16 cellular contexts compared by ENCODE assay signal in the genomic region with DNA sequence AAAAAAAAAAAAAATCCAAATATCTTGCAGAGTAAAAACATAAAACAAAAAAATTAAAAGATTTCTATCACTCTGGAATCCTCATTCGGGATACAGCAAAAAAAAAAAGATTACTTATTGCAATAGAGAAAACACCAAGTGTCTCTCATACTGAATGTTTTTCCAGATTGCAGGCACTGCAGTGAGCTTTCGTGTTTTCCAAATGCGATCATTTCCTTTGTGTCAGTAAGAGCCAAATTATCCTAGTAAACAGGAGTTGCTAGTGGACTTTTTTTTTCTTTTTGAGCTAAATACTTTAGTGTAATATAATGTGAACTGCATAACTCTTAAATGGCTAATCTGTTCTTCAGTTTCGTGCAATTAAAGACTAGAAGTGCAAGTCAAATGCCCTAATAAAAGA.
DNase-seq lines count a peak whose midpoint lies in the region; ATAC-seq lines count a peak whose summit lies in the region.
"Had no signal": no experiment of that assay in that cellular context is flagged by ENCODE, and none has a peak within 500 bp of the region (broad histone marks: within the 10 kb centered on the region; RNA-seq: fewer than 3 reads in every experiment).

No MANE protein-coding gene starts in this region.

- H3K27ac Mint-ChIP-seq in dendritic cell treated with granulocyte-macrophage colony-stimulating factor and Interleukin-4, amounts not matched to agents 40 ng/mL and 50 ng/mL, for 4 days = peak overlapping the region; percentile 39
- H3K27ac Mint-ChIP-seq: CD8-positive, alpha-beta T cell; IgD-negative memory B cell had no signal

- no peak overlapping the region for H3K4me3 Mint-ChIP-seq in dendritic cell treated with granulocyte-macrophage colony-stimulating factor and Interleukin-4, amounts not matched to agents 40 ng/mL and 50 ng/mL, for 4 days
- H3K4me3 Mint-ChIP-seq: activated B cell treated with CpG ODN at 0.5 μM for 24 hours; activated naive CD4-positive, alpha-beta T cell treated with anti-CD3 and anti-CD28 coated beads, Interleukin-2, amount 50 U/mL, for 24 hours; CD8-positive, alpha-beta T cell had no signal

- peak; percentile 92 for DNase-seq in GM04503 (ENCODE audit: low read depth)
- DNase-seq in hepatic stellate cell (ENCODE audit: low spot score) = peak; percentile 49
- DNase-seq in stromal cell of bone marrow (ENCODE audit: low read depth) = peak; percentile 59
- no peak for DNase-seq in RPMI8226
- no peak for DNase-seq in iPS-NIHi11 (ENCODE audit: low spot score)
- DNase-seq in NCI-H1417 (lab: John Stamatoyannopoulos, UW) = no peak
- DNase-seq: activated B cell treated with CpG ODN at 0.5 μM for 24 hours; CD8-positive, alpha-beta T cell; NCI-H1105 treated with DMSO at 0.1 percent for 48 hours; NCI-H446 treated with DMSO at 0.1 percent for 48 hours; posterior cingulate gyrus; stimulated activated CD4-positive, alpha-beta T cell treated with anti-CD3 and anti-CD28 coated beads, Interleukin-1b, Interleukin-23, amount 100 ng/mL, for 48 hours had no signal

- no peaks in the 10 kb centered on the region for H3K36me3 Mint-ChIP-seq in dendritic cell treated with granulocyte-macrophage colony-stimulating factor and Interleukin-4, amounts not matched to agents 40 ng/mL and 50 ng/mL, for 4 days (ENCODE audit: low read depth)

- no peak for ATAC-seq in HG03095 (IDR thresholded peaks at IDR 0.05; ENCODE audit: unreplicated experiment)
- ATAC-seq: CD8-positive, alpha-beta T cell had no signal

- no peaks in the 10 kb centered on the region for H3K27me3 Mint-ChIP-seq in dendritic cell treated with granulocyte-macrophage colony-stimulating factor and Interleukin-4, amounts not matched to agents 40 ng/mL and 50 ng/mL, for 4 days
- H3K27me3 Mint-ChIP-seq: activated B cell treated with CpG ODN at 0.5 μM for 24 hours; activated naive CD4-positive, alpha-beta T cell treated with anti-CD3 and anti-CD28 coated beads, Interleukin-2, amount 50 U/mL, for 24 hours; IgD-negative memory B cell had no signal

- peaks cover 35% of the 10 kb centered on the region for H3K4me1 Mint-ChIP-seq in dendritic cell treated with granulocyte-macrophage colony-stimulating factor and Interleukin-4, amounts not matched to agents 40 ng/mL and 50 ng/mL, for 4 days (ENCODE audit: low read depth)

- H3K9me3 Mint-ChIP-seq in dendritic cell treated with granulocyte-macrophage colony-stimulating factor and Interleukin-4, amounts not matched to agents 40 ng/mL and 50 ng/mL, for 4 days = no peaks in the 10 kb centered on the region
- H3K9me3 Mint-ChIP-seq: activated B cell treated with CpG ODN at 0.5 μM for 24 hours; activated naive CD4-positive, alpha-beta T cell treated with anti-CD3 and anti-CD28 coated beads, Interleukin-2, amount 50 U/mL, for 24 hours; CD8-positive, alpha-beta T cell; IgD-negative memory B cell had no signal

- intact Hi-C loops in dendritic cell treated with granulocyte-macrophage colony-stimulating factor and Interleukin-4, amounts not matched to agents 40 ng/mL and 50 ng/mL, for 4 days (cut with micrococcal nuclease) = no loop called here

Comparison
In these comparisons a context has a peak if more than half of its experiments do, and no peak if none do; other contexts are left out.
1. DNase-seq: peak in GM04503 (single experiment), hepatic stellate cell (single experiment) and stromal cell of bone marrow (single experiment); none in RPMI8226 (single experiment), iPS-NIHi11 (single experiment) and NCI-H1417 (0 of 3).